8 cellular contexts compared by ENCODE assay signal in the genomic region with DNA sequence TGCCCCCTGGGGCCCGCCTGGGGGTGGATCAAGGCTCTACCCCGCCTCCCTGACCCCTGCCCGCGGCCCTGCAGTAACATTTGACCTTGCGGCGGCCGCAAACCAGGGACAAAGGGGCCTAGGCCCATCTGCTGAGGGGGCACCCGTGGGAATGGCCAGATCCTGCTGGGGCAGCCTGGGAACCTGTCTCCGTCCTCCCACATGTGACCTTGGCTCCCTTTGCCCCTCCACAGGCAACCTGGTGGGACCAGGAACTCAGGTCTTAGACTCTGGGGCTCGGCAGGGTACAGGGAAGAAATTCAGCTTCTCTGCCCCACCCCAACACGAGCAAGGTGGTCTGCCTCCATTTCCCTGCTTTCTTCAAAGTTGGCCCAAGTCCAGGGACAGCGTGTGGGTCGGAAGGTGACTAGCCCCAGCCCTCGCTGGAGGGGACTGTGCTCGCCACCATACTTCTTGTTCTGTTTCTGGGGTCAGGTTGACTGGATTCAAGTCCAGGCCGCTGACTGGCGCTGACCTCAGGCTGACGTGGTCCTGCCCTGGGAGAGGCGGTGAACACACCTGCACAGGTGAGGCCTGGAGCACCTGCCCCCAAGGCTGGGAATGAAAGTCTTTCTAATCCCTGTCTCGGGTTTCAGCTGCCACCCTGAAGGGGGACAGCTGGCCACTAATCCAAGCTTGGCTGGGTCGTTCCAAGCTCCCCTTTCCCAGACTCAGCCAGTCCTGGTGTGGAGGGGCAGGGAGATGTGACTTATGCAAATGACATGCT. TPM values are rescaled to one million over a fixed set of nuclear protein-coding genes. Genes with fewer than 3 reads are reported as not detected.
DNase-seq lines count a peak whose midpoint lies in the region; FAIRE-seq and TF ChIP-seq lines count a peak whose summit lies in the region.
"Had no signal": no experiment of that assay in that cellular context is flagged by ENCODE, and none has a peak within 500 bp of the region (broad histone marks: within the 10 kb centered on the region; RNA-seq: fewer than 3 reads in every experiment).

No MANE protein-coding gene starts in this region.

- no peaks in the 10 kb centered on the region for H3K9me3 ChIP-seq in mucosa of rectum (ENCODE audit: control insufficient read depth in 2 of 2, low read length in 2 of 2)
- H3K9me3 ChIP-seq in BE2C: no peaks in the 10 kb centered on the region

- H3K36me3 ChIP-seq in mucosa of rectum (ENCODE audit: control insufficient read depth in 2 of 2, insufficient read depth in 2 of 2, low read length in 2 of 2): no peaks in the 10 kb centered on the region
- H3K36me3 ChIP-seq in BE2C: no peaks in the 10 kb centered on the region

- no peak for DNase-seq in HTR-8/SVneo (ENCODE audit: insufficient read length, low spot score)
- DNase-seq in SW480 (ENCODE audit: low spot score): peak; percentile 43
- no peak for DNase-seq in BE2C
- no peak for DNase-seq in SHP77 treated with DMSO at 0.1 percent for 48 hours (lab: John Stamatoyannopoulos, UW)
- DNase-seq in stimulated activated CD4-positive, alpha-beta T cell treated with anti-CD3 and anti-CD28 coated beads, Interleukin-2, amount 100 ng/mL, for 48 hours: no peak
- DNase-seq: GF-D8, posterior cingulate gyrus had no signal

- peak overlapping the region; percentile 82 to 95 for H3K27ac ChIP-seq in mucosa of rectum (ENCODE audit: low read depth in 2 of 2, low read length in 2 of 2)

- H3K4me3 ChIP-seq in mucosa of rectum (ENCODE audit: low read length in 2 of 2) (no peak overlapping the region), BE2C (ENCODE audit: low read depth, low read length) (no peak overlapping the region)

- peaks cover 29 to 30% of the 10 kb centered on the region in 2 donors for H3K4me1 ChIP-seq in mucosa of rectum (ENCODE audit: control insufficient read depth in 2 of 2, insufficient read depth in 2 of 2, low read length in 2 of 2)
- H3K4me1 ChIP-seq in BE2C: peaks cover 11% of the 10 kb centered on the region

- TF ChIP-seq CTCF in BE2C (IDR thresholded peaks at IDR 0.05; ENCODE audit: low read depth, low read length): no peak

- peak; percentile 73 for FAIRE-seq in HTR-8/SVneo (lab: Jason Lieb, UNC)

- no peaks in the 10 kb centered on the region for H3K27me3 ChIP-seq in mucosa of rectum (ENCODE audit: control insufficient read depth in 2 of 2, insufficient read depth in 2 of 2, low read length in 2 of 2)
- H3K27me3 ChIP-seq in BE2C: no peaks in the 10 kb centered on the region

- H3K9ac ChIP-seq in mucosa of rectum (ENCODE audit: low read depth in 1 of 2, low read length in 2 of 2): peak overlapping the region; percentile 37 to 63

RNA-seq across cellular contexts. Expression of gene NR2F6, which starts 2.5 kb away (rescaled TPM):
- 143 TPM for polyA plus RNA-seq in BE2C (2012; ENCODE audit: insufficient read depth, insufficient read length, low read depth)

RNA-seq across cellular contexts. Expression of gene USHBP1, which starts 16.4 kb away (rescaled TPM):
- polyA plus RNA-seq in BE2C (2012; ENCODE audit: insufficient read depth, insufficient read length, low read depth): 0.73 TPM

RNA-seq across cellular contexts. Expression of gene BABAM1, which starts 19.0 kb away (rescaled TPM):
- 212 TPM for polyA plus RNA-seq in BE2C (2012; ENCODE audit: insufficient read depth, insufficient read length, low read depth)

RNA-seq across cellular contexts. Expression of gene OCEL1, which starts 22.2 kb away (rescaled TPM):
- 14.8 TPM for polyA plus RNA-seq in BE2C (2012; ENCODE audit: insufficient read depth, insufficient read length, low read depth)

RNA-seq across cellular contexts. Expression of gene USE1, which starts 33.0 kb away (rescaled TPM):
- polyA plus RNA-seq in BE2C (2012; ENCODE audit: insufficient read depth, insufficient read length, low read depth): 121 TPM
